In the genomic region with DNA sequence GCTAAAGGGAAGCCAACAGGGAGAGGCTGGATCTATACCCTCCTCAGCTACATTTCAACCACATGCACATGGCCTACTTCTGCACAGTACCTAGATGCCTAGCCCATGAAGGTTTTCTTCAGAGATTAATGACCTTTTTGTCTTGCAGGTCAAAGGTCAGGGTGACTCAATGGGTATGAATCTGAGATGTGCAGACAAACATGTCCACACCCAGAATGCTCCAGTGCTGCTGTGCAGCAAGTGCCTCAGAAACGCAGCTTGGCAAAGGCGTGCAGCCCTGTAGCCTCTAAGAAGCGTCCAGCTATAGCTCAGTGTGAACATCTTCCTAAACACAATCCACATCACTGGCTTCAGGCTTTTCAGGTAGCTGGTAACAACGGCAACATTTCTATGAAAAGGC, we compare ENCODE assay signal across 13 cellular contexts. TPM values are rescaled to one million over a fixed set of nuclear protein-coding genes. Genes with fewer than 3 reads are reported as not detected.
DNase-seq lines count a peak whose midpoint lies in the region; ATAC-seq, FAIRE-seq and TF ChIP-seq lines count a peak whose summit lies in the region.
"Had no signal": no experiment of that assay in that cellular context is flagged by ENCODE, and none has a peak within 500 bp of the region (broad histone marks: within the 10 kb centered on the region; RNA-seq: fewer than 3 reads in every experiment).

No MANE protein-coding gene starts in this region.

- H3K36me3 ChIP-seq in K562 (ENCODE audit: control insufficient read depth, insufficient read depth, low read length) (peaks cover 32% of the 10 kb centered on the region; the same call in 2 of the 3 replicates), mesodermal cell (ENCODE audit: control insufficient read depth, insufficient read depth, low read length) (peaks cover 11% of the 10 kb centered on the region), pancreas (peaks cover 0 to 4% (median 4%) of the 10 kb centered on the region in 3 donors)
- H3K36me3 ChIP-seq: colonic mucosa had no signal

- no TSS peak for BruUV-seq in K562 (replicated peaks; lab: Mats Ljungman, UMichigan)

- 65% methylated on average over 4 of the region's 4 CpGs for WGBS in K562 (ENCODE audit: insufficient coverage, low coverage, missing lambda C conversion rate)
- 90 to 98% methylated on average over 4 of the region's 4 CpGs for WGBS in mesodermal cell (ENCODE audit: insufficient coverage in 2 of 2), 2 experiments
- WGBS in pancreas, 2 donors = 90 to 91% methylated on average over 4 of the region's 4 CpGs

- FAIRE-seq in K562 (lab: Jason Lieb, UNC) (no peak), urothelium cell line (lab: Jason Lieb, UNC) (peak; percentile 88), pancreas (lab: Jason Lieb, UNC) (no peak)

- POLR2A ChIA-PET in K562 (lab: Yijun Ruan, JAX) = interaction anchor here (1.0 kb wide), 3 partner anchors 9 to 130 kb away, joined by 3 to 4 read pairs (median 3); no protein-coding TSS in a partner anchor

- H3K4me2 ChIP-seq in K562 (ENCODE audit: insufficient read depth, low read length) = no peak overlapping the region

- no peak for ATAC-seq in stimulated activated naive CD8-positive, alpha-beta T cell treated with anti-CD3 and anti-CD28 coated beads, Interleukin-15, amount 100 ng/mL, for 72 hours
- ATAC-seq in K562 (no peak), GM19351 (IDR thresholded peaks at IDR 0.05; ENCODE audit: unreplicated experiment) (no peak), pancreas (no peak)
- ATAC-seq: WTC11 had no signal

- TF ChIP-seq EP300 in K562 (IDR thresholded peaks at IDR 0.05; ENCODE audit: low read length) = no peak

- H3K4me3 Mint-ChIP-seq in stimulated activated naive CD8-positive, alpha-beta T cell treated with anti-CD3 and anti-CD28 coated beads, Interleukin-15, Interleukin-2, amounts not matched to agents 100 ng/mL and 50 ng/mL, for 24 hours = no peak overlapping the region
- H3K4me3 Mint-ChIP-seq in stimulated activated naive CD8-positive, alpha-beta T cell treated with anti-CD3 and anti-CD28 coated beads, Interleukin-15, amount 100 ng/mL, for 72 hours = no peak overlapping the region
- H3K4me3 Mint-ChIP-seq: mesothelial cell of epicardium, WTC11 had no signal

- no peaks in the 10 kb centered on the region for H3K9me1 ChIP-seq in K562 (ENCODE audit: control insufficient read depth, insufficient read depth, low read length)

- H3K79me2 ChIP-seq in K562 (ENCODE audit: control insufficient read depth, insufficient read depth, low read length) = no peaks in the 10 kb centered on the region

- no peaks in the 10 kb centered on the region; the same call in 1 of the 2 replicates for H4K20me1 ChIP-seq in K562 (replicated peaks; ENCODE audit: control insufficient read depth, insufficient read depth, low read length)

- TF ChIP-seq RAD21 in K562 (CRISPR knock-in tag; conservative IDR thresholded peaks at IDR 0.05 in 1 of 2, IDR thresholded peaks at IDR 0.05 in 1 of 2) = no peak

- H2AFZ ChIP-seq in K562 (ENCODE audit: low read depth, low read length) = no peak overlapping the region

- in situ Hi-C loops in K562 (cut with MboI) = no loop called here

- intact Hi-C loops in K562 (cut with micrococcal nuclease) = no loop called here
- intact Hi-C loops in pancreas (cut with DNase I) = no loop called here

- TF ChIP-seq CTCF in K562 (IDR thresholded peaks at IDR 0.05 in 2 of 3, conservative IDR thresholded peaks at IDR 0.05 in 1 of 3; ENCODE audit: insufficient read depth in 2 of 3, low read depth in 1 of 3, low read length in 3 of 3) (no peak), pancreas (IDR thresholded peaks at IDR 0.05) (no peak)

- TF ChIP-seq POLR2A in K562 (conservative IDR thresholded peaks at IDR 0.05) = no peak

- DNase-seq in stimulated activated naive CD8-positive, alpha-beta T cell treated with anti-CD3 and anti-CD28 coated beads, Interleukin-15, amount 100 ng/mL, for 72 hours = no peak
- DNase-seq in K562 (ENCODE audit: extremely low read depth in 1 of 4, low spot score in 3 of 4) (peak in 1 of 4 experiments; percentile 12), urothelium cell line (ENCODE audit: low spot score) (peak; percentile 54), SIG-M5 treated with dmso at 0.1 percent for 504 hours (lab: John Stamatoyannopoulos, UW; ENCODE audit: unreplicated experiment) (no peak), pancreas (no peak)
- DNase-seq: activated CD8-positive, alpha-beta memory T cell treated with anti-CD3 and anti-CD28 coated beads, Interleukin-2, amount 50 U/mL, for 4 hours; colonic mucosa had no signal

- H3K9me3 ChIP-seq in K562 (replicated peaks; ENCODE audit: control insufficient read depth, insufficient read depth, low read depth, low read length) (no peaks in the 10 kb centered on the region), mesodermal cell (ENCODE audit: control insufficient read depth, low read length) (no peaks in the 10 kb centered on the region), pancreas (no peaks in the 10 kb centered on the region)
- H3K9me3 ChIP-seq: adrenal gland, colonic mucosa had no signal

- peaks cover 43% of the 10 kb centered on the region for H3K36me3 Mint-ChIP-seq in stimulated activated naive CD8-positive, alpha-beta T cell treated with anti-CD3 and anti-CD28 coated beads, Interleukin-15, Interleukin-2, amounts not matched to agents 100 ng/mL and 50 ng/mL, for 24 hours (ENCODE audit: low read depth)

- H3K27ac Mint-ChIP-seq in stimulated activated naive CD8-positive, alpha-beta T cell treated with anti-CD3 and anti-CD28 coated beads, Interleukin-15, Interleukin-2, amounts not matched to agents 100 ng/mL and 50 ng/mL, for 24 hours = peak overlapping the region; percentile 88
- no peak overlapping the region for H3K27ac Mint-ChIP-seq in stimulated activated naive CD8-positive, alpha-beta T cell treated with anti-CD3 and anti-CD28 coated beads, Interleukin-15, amount 100 ng/mL, for 72 hours
- H3K27ac Mint-ChIP-seq: WTC11 had no signal

- no peak overlapping the region for H3K9ac ChIP-seq in K562 (ENCODE audit: insufficient read depth in 1 of 2, low read depth in 2 of 2, low read length in 2 of 2)

- H3K27me3 ChIP-seq in K562 (ENCODE audit: control insufficient read depth in 2 of 2, insufficient read depth in 2 of 2, low read length in 2 of 2) (no peaks in the 10 kb centered on the region), pancreas (no peaks in the 10 kb centered on the region)
- H3K27me3 ChIP-seq: adrenal gland, colonic mucosa had no signal

- no peaks in the 10 kb centered on the region for H3K27me3 Mint-ChIP-seq in stimulated activated naive CD8-positive, alpha-beta T cell treated with anti-CD3 and anti-CD28 coated beads, Interleukin-15, Interleukin-2, amounts not matched to agents 100 ng/mL and 50 ng/mL, for 24 hours
- H3K27me3 Mint-ChIP-seq in stimulated activated naive CD8-positive, alpha-beta T cell treated with anti-CD3 and anti-CD28 coated beads, Interleukin-15, amount 100 ng/mL, for 72 hours = no peaks in the 10 kb centered on the region

- H3K27ac ChIP-seq in K562 (ENCODE audit: extremely low read depth, low read depth, low read length) (no peak overlapping the region), mesodermal cell (ENCODE audit: low read depth, low read length, severe bottlenecking) (peak overlapping the region; percentile 17), pancreas (no peak overlapping the region)

- H3K4me1 ChIP-seq in K562 (replicated peaks in 1 of 2; ENCODE audit: control insufficient read depth in 2 of 2, insufficient read depth in 2 of 2, low read length in 2 of 2) (no peaks in the 10 kb centered on the region), mesodermal cell (ENCODE audit: control insufficient read depth, insufficient read depth, low read length, poor library complexity, severe bottlenecking) (peaks cover 29% of the 10 kb centered on the region), pancreas (no peaks in the 10 kb centered on the region)
- H3K4me1 ChIP-seq: adrenal gland had no signal

- no peaks in the 10 kb centered on the region for H3K9me3 Mint-ChIP-seq in stimulated activated naive CD8-positive, alpha-beta T cell treated with anti-CD3 and anti-CD28 coated beads, Interleukin-15, Interleukin-2, amounts not matched to agents 100 ng/mL and 50 ng/mL, for 24 hours
- no peaks in the 10 kb centered on the region for H3K9me3 Mint-ChIP-seq in stimulated activated naive CD8-positive, alpha-beta T cell treated with anti-CD3 and anti-CD28 coated beads, Interleukin-15, amount 100 ng/mL, for 72 hours
- H3K9me3 Mint-ChIP-seq: mesothelial cell of epicardium, WTC11 had no signal

- H3K4me3 ChIP-seq in K562 (no peak overlapping the region), mesodermal cell (ENCODE audit: extremely low read depth, insufficient read depth, low read length, poor library complexity, severe bottlenecking) (no peak overlapping the region), pancreas (no peak overlapping the region)
- H3K4me3 ChIP-seq: adrenal gland, colonic mucosa had no signal

- H3K4me1 Mint-ChIP-seq in stimulated activated naive CD8-positive, alpha-beta T cell treated with anti-CD3 and anti-CD28 coated beads, Interleukin-15, Interleukin-2, amounts not matched to agents 100 ng/mL and 50 ng/mL, for 24 hours (ENCODE audit: low read depth) = peaks cover 22% of the 10 kb centered on the region
- peaks cover 27% of the 10 kb centered on the region for H3K4me1 Mint-ChIP-seq in stimulated activated naive CD8-positive, alpha-beta T cell treated with anti-CD3 and anti-CD28 coated beads, Interleukin-15, amount 100 ng/mL, for 72 hours
- H3K4me1 Mint-ChIP-seq: WTC11 had no signal

- CTCF ChIA-PET in K562 (lab: Yijun Ruan, JAX; ENCODE audit: low intra/inter-chr PET ratio) = no interaction called here

RNA-seq across cellular contexts. Expression of gene MAP1LC3A, which starts 24.4 kb away (rescaled TPM):
- total RNA-seq in K562 (2011; cell fraction: chromatin; rRNA removed; ENCODE audit: low replicate concordance) = not detected in 2 replicates
- total RNA-seq in K562 (2011; cell fraction: nucleolus; rRNA removed) = not detected in 2 replicates
- total RNA-seq in K562 (2011; cell fraction: nucleoplasm; rRNA removed) = not detected in 2 replicates
- total RNA-seq in K562 (2014; rRNA removed) = 0.27 TPM in 1 of 2 replicates, not detected in the other
- total RNA-seq in K562 (2014; rRNA removed; fragmentation: Illumina TruSeq; extraction: Trizol) = not detected in 2 replicates
- not detected in 2 replicates for total RNA-seq in K562 (2015; rRNA removed; fragmentation: Illumina TruSeq; extraction: Trizol)
- total RNA-seq in K562 (2021) = 0.22 and 0.38 TPM in 2 replicates
- not detected in 2 replicates for polyA plus RNA-seq in K562 (2011; rRNA removed)
- polyA plus RNA-seq in K562 (2011; cell fraction: cytosol; rRNA removed) = not detected in 2 replicates
- polyA plus RNA-seq in K562 (2011; cell fraction: nucleus; rRNA removed) = not detected in 2 replicates
- polyA plus RNA-seq in K562 (2012) = 0.07 and 0.57 TPM in 2 replicates
- not detected in 2 replicates for polyA plus RNA-seq in K562 (2014; fragmentation: Illumina TruSeq; extraction: Trizol)
- polyA plus RNA-seq in K562 (2014; fragmentation: Nextera tagmentation; extraction: Ambion mirVana) = not detected
- 0.28 TPM in 1 of 2 replicates, not detected in the other for polyA plus RNA-seq in K562 (2014; rRNA removed)
- polyA minus RNA-seq in K562 (2011; rRNA and poly(A)+ RNA removed) = not detected in 2 replicates
- polyA minus RNA-seq in K562 (2011; cell fraction: cytosol; rRNA and poly(A)+ RNA removed) = not detected in 2 replicates
- not detected in 2 replicates for polyA minus RNA-seq in K562 (2011; cell fraction: nucleus; rRNA and poly(A)+ RNA removed)
- 51.3 TPM for polyA plus RNA-seq in mesodermal cell (2013, experiment 1 of 2)
- polyA plus RNA-seq in mesodermal cell (2013, experiment 2 of 2) = 41.9 TPM
- total RNA-seq in pancreas = 10 to 100 TPM in 5 of 6 donors, 1 to 10 TPM in 1; 9.4 to 19.7 (median 12.3) TPM
- polyA plus RNA-seq in pancreas = 10 to 100 TPM; 57.6 to 94.2 TPM

Comparison
In these comparisons a context has a peak if more than half of its experiments do, and no peak if none do; other contexts are left out.
1. RNA of gene MAP1LC3A, which starts 24.4 kb away (total RNA-seq): 9.4 to 19.7 TPM in pancreas; 0.22 to 0.38 TPM in K562; every median in the first group is over 4 times any median in the second.